9 cellular contexts compared by ENCODE assay signal in the genomic region with DNA sequence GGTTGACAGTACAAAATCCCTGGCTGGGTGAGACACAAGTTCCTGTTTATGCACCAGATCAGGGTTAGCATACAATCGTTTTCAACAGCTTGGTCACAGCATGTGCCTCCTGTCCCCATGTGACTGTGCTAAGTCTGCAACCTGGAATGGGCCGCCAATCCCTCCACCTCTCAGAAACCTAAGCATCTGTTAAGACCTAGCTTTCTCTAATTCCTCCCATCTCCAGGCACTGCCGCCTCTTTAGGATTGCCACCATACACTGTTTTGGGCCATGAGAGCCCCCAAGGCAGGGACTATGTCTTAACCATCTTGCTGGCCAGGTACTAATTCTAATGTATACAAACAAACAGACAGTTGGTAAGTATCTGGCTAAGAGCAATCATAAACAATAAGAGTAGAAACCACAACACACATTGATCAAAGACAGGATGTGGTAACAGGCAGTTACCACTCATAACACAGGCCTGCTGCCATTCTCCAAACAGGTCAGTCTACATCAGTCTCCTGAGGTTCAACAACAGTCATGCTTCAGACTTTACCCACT. TPM values are rescaled to one million over a fixed set of nuclear protein-coding genes. Genes with fewer than 3 reads are reported as not detected.
DNase-seq lines count a peak whose midpoint lies in the region; ATAC-seq and TF ChIP-seq lines count a peak whose summit lies in the region.
"Had no signal": no experiment of that assay in that cellular context is flagged by ENCODE, and none has a peak within 500 bp of the region (broad histone marks: within the 10 kb centered on the region; RNA-seq: fewer than 3 reads in every experiment).

No MANE protein-coding gene starts in this region.

- no peak overlapping the region for H3K27ac Mint-ChIP-seq in progenitor cell of endocrine pancreas

- no peaks in the 10 kb centered on the region for H3K4me1 Mint-ChIP-seq in progenitor cell of endocrine pancreas (ENCODE audit: low read depth)

- no peak for TF ChIP-seq CTCF in GM10266 (IDR thresholded peaks at IDR 0.05; ENCODE audit: control insufficient read depth, insufficient read depth, low read depth, missing control alignments)
- no peak for TF ChIP-seq CTCF in progenitor cell of endocrine pancreas (IDR thresholded peaks at IDR 0.05; ENCODE audit: unreplicated experiment)

- H3K4me3 Mint-ChIP-seq in progenitor cell of endocrine pancreas (ENCODE audit: low read depth), result no peak overlapping the region

- peak; percentile 32 for DNase-seq in activated CD4-positive, alpha-beta T cell treated with anti-CD3 and anti-CD28 coated beads for 48 hours
- DNase-seq in lung microvascular endothelial cell (ENCODE audit: low read depth in 2 of 2) (peak; percentile 56 to 73), occipital lobe (lab: John Stamatoyannopoulos, UW) (no peak), GM10266 (ENCODE audit: extremely low spot score) (no peak), progenitor cell of endocrine pancreas (ENCODE audit: low spot score, unreplicated experiment) (no peak)
- DNase-seq: Karpas-422 had no signal

- ATAC-seq in GM18858 (IDR thresholded peaks at IDR 0.05; ENCODE audit: unreplicated experiment), result peak; percentile 78
- ATAC-seq in HG03103 (IDR thresholded peaks at IDR 0.05; ENCODE audit: low read depth, unreplicated experiment), result peak; percentile 73
- no peak for ATAC-seq in HG02759 (IDR thresholded peaks at IDR 0.05; ENCODE audit: unreplicated experiment)

- H3K27me3 Mint-ChIP-seq in progenitor cell of endocrine pancreas, result no peaks in the 10 kb centered on the region

- no peaks in the 10 kb centered on the region for H3K9me3 Mint-ChIP-seq in progenitor cell of endocrine pancreas (ENCODE audit: low read depth)

- H3K36me3 Mint-ChIP-seq in progenitor cell of endocrine pancreas (ENCODE audit: insufficient read depth), result peaks cover 21% of the 10 kb centered on the region

RNA-seq across cellular contexts. Expression of a gene that starts 25.6 kb away (rescaled TPM):
- total RNA-seq in lung microvascular endothelial cell (63.6 and 95.6 TPM in 2 replicates), occipital lobe (78.5 TPM), progenitor cell of endocrine pancreas (36.9 and 40.2 TPM in 2 replicates)

RNA-seq across cellular contexts. Expression of a gene that starts 34.5 kb away (rescaled TPM):
- total RNA-seq in lung microvascular endothelial cell (27.9 and 35.3 TPM in 2 replicates), occipital lobe (26.4 TPM), progenitor cell of endocrine pancreas (39.5 and 43.9 TPM in 2 replicates)

RNA-seq across cellular contexts. Expression of a gene that starts 44.3 kb away (rescaled TPM):
- total RNA-seq in lung microvascular endothelial cell (27.0 and 46.0 TPM in 2 replicates), occipital lobe (246 TPM), progenitor cell of endocrine pancreas (142 and 155 TPM in 2 replicates)

RNA-seq across cellular contexts. Expression of a gene that starts 53.7 kb away (rescaled TPM):
- under 0.01 TPM in 1 of 2 replicates, not detected in the other for total RNA-seq in lung microvascular endothelial cell
- total RNA-seq in occipital lobe, result 0.16 TPM
- total RNA-seq in progenitor cell of endocrine pancreas, result 5.8 and 6.8 TPM in 2 replicates

Comparison
In these comparisons a context has a peak if more than half of its experiments do, and no peak if none do; other contexts are left out.
1. DNase-seq: peak in activated CD4-positive, alpha-beta T cell treated with anti-CD3 and anti-CD28 coated beads for 48 hours (single experiment) and lung microvascular endothelial cell (2 of 2); none in occipital lobe (single experiment), GM10266 (single experiment) and progenitor cell of endocrine pancreas (single experiment).